20 cellular contexts compared by ENCODE assay signal in genomic region chr9:88372103-88372694, GRCh38. TPM values are rescaled to one million over a fixed set of nuclear protein-coding genes. Genes with fewer than 3 reads are reported as not detected.
DNase-seq lines count a peak whose midpoint lies in the region; ATAC-seq and TF ChIP-seq lines count a peak whose summit lies in the region.
"Had no signal": no experiment of that assay in that cellular context is flagged by ENCODE, and none has a peak within 500 bp of the region (broad histone marks: within the 10 kb centered on the region; RNA-seq: fewer than 3 reads in every experiment).

No MANE protein-coding gene starts in this region.

- H3K4me2 ChIP-seq in Loucy (ENCODE audit: low read depth, low read length, poor library complexity, severe bottlenecking), result no peak overlapping the region
- H3K4me2 ChIP-seq in mesenchymal stem cell (ENCODE audit: low read length, poor library complexity, severe bottlenecking), result no peak overlapping the region

- H4K20me1 ChIP-seq in Loucy (ENCODE audit: insufficient read depth, low read length, poor library complexity, severe bottlenecking), result no peaks in the 10 kb centered on the region

- no peak overlapping the region for H3K14ac ChIP-seq in mesenchymal stem cell (ENCODE audit: low read length in 2 of 2)

- no peak overlapping the region for H3K18ac ChIP-seq in mesenchymal stem cell (ENCODE audit: low read depth in 1 of 2, low read length in 2 of 2)

- H3K4me3 ChIP-seq in Loucy (ENCODE audit: low read length, poor library complexity, severe bottlenecking) (no peak overlapping the region), mesenchymal stem cell (ENCODE audit: insufficient read depth in 1 of 2, low read depth in 1 of 2, low read length in 2 of 2) (no peak overlapping the region)

- no peaks in the 10 kb centered on the region for H3K79me2 ChIP-seq in Loucy (ENCODE audit: insufficient read depth, low read length)

- H3K4ac ChIP-seq in mesenchymal stem cell (ENCODE audit: low read depth in 1 of 2, low read length in 2 of 2), result no peak overlapping the region

- no peaks in the 10 kb centered on the region for H3K79me1 ChIP-seq in mesenchymal stem cell (replicated peaks; ENCODE audit: low read length, poor library complexity, severe bottlenecking)

- H3K9me3 ChIP-seq in Loucy (ENCODE audit: insufficient read depth, low read depth, low read length) (no peaks in the 10 kb centered on the region), mesenchymal stem cell (ENCODE audit: control insufficient read depth, low read length) (no peaks in the 10 kb centered on the region)
- H3K9me3 ChIP-seq: Caco-2 had no signal

- no peak for ATAC-seq in HG03565 (IDR thresholded peaks at IDR 0.05; ENCODE audit: unreplicated experiment)
- no peak for ATAC-seq in GM19452 (IDR thresholded peaks at IDR 0.05; ENCODE audit: unreplicated experiment)
- ATAC-seq: Right ventricle myocardium inferior, SK-N-SH treated with all-trans-retinoic acid at 6 μM for 48 hours had no signal

- TF ChIP-seq CTCF in Loucy (conservative IDR thresholded peaks at IDR 0.05; ENCODE audit: low read length), result no peak

- no peak overlapping the region for H2BK120ac ChIP-seq in mesenchymal stem cell (ENCODE audit: low read depth, low read length)

- no peak overlapping the region for H4K91ac ChIP-seq in mesenchymal stem cell (ENCODE audit: low read length)

- WGBS in mesenchymal stem cell, result 51% methylated on average over 2 of the region's 2 CpGs

- H3K4me1 ChIP-seq in Loucy (ENCODE audit: insufficient read depth, low read length, poor library complexity, severe bottlenecking), result peaks cover 5% of the 10 kb centered on the region
- H3K4me1 ChIP-seq in mesenchymal stem cell (ENCODE audit: control insufficient read depth, insufficient read depth, low read depth, low read length), result no peaks in the 10 kb centered on the region
- H3K4me1 ChIP-seq: Caco-2 had no signal

- H2BK15ac ChIP-seq in mesenchymal stem cell (ENCODE audit: low read depth, poor library complexity, severe bottlenecking), result no peak overlapping the region

- no peaks in the 10 kb centered on the region for H3K36me3 ChIP-seq in Loucy (ENCODE audit: insufficient read depth, low read length)
- H3K36me3 ChIP-seq in mesenchymal stem cell (ENCODE audit: control insufficient read depth in 1 of 2, insufficient read depth in 2 of 2, low read depth in 1 of 2, low read length in 2 of 2), result no peaks in the 10 kb centered on the region

- H2AK5ac ChIP-seq in mesenchymal stem cell (ENCODE audit: low read length, severe bottlenecking), result no peak overlapping the region

- no peak overlapping the region for H2BK5ac ChIP-seq in mesenchymal stem cell (ENCODE audit: low read depth, low read length, poor library complexity, severe bottlenecking)

- H2AFZ ChIP-seq in Loucy (ENCODE audit: low read length) (peak overlapping the region; percentile 43; the same call in 1 of the 2 replicates), mesenchymal stem cell (ENCODE audit: low read depth, low read length) (no peak overlapping the region)

- H3K27ac ChIP-seq in mesenchymal stem cell (ENCODE audit: low read length, poor library complexity, severe bottlenecking), result no peak overlapping the region

- H3K9ac ChIP-seq in Loucy (ENCODE audit: low read depth, low read length, poor library complexity, severe bottlenecking) (no peak overlapping the region), mesenchymal stem cell (ENCODE audit: low read length) (no peak overlapping the region)

- H3K27me3 ChIP-seq in Loucy (ENCODE audit: insufficient read depth, low read length, poor library complexity, severe bottlenecking) (no peaks in the 10 kb centered on the region), mesenchymal stem cell (ENCODE audit: control insufficient read depth in 1 of 2, insufficient read depth in 1 of 2, low read length in 2 of 2) (no peaks in the 10 kb centered on the region)

- no peak overlapping the region for H3K23ac ChIP-seq in mesenchymal stem cell (ENCODE audit: low read length in 2 of 2)

- H3F3A ChIP-seq in Loucy (ENCODE audit: low read depth), result no peaks in the 10 kb centered on the region

- H2BK12ac ChIP-seq in mesenchymal stem cell (ENCODE audit: low read length in 2 of 2), result no peak overlapping the region

- H3K9me2 ChIP-seq in Loucy (replicated peaks; ENCODE audit: low read depth, low read length), result no peaks in the 10 kb centered on the region

- H4K8ac ChIP-seq in mesenchymal stem cell (ENCODE audit: low read length), result no peak overlapping the region

- DNase-seq in Daoy (ENCODE audit: low read depth) (peak; percentile 19), amniotic epithelial cell (ENCODE audit: low read depth) (peak; percentile 15), mesenchymal stem cell (peak; percentile 20)
- DNase-seq in activated CD8-positive, alpha-beta memory T cell treated with anti-CD3 and anti-CD28 coated beads, Interleukin-2, amount 50 U/mL, for 48 hours, result no peak
- DNase-seq: AML-193; Caco-2; DMS53; GDM1; H7; IMR-90; NCI-H1048; NCI-H146; NCI-H345; NCI-H526 treated with DMSO at 0.1 percent for 48 hours; NK-92 treated with Interleukin-12 subunit alpha and Interleukin-12 subunit beta, amount 100 ng/mL, for 24 hours had no signal

RNA-seq across cellular contexts. Expression of gene SPIN1, which starts 16.0 kb away (rescaled TPM):
- total RNA-seq in Daoy (2014; rRNA removed; shearing (Covaris generic)), result 106 and 107 TPM in 2 replicates
- 51.2 TPM for polyA plus RNA-seq in mesenchymal stem cell (2013, experiment 1 of 2)
- 54.0 TPM for polyA plus RNA-seq in mesenchymal stem cell (2013, experiment 2 of 2)
